Comparison of ENCODE assay signal across 19 cellular contexts in genomic region chr5:113058269-113058668, GRCh38.
A peak's percentile ranks its signal among the peaks of the same experiment; 100 is the strongest.
DNase-seq lines count a peak whose midpoint lies in the region; ATAC-seq, FAIRE-seq and TF ChIP-seq lines count a peak whose summit lies in the region.
"Had no signal": no experiment of that assay in that cellular context is flagged by ENCODE, and none has a peak within 500 bp of the region (broad histone marks: within the 10 kb centered on the region; RNA-seq: fewer than 3 reads in every experiment).

No MANE protein-coding gene starts in this region.

- no peaks in the 10 kb centered on the region; the same call in 1 of the 2 replicates for H3K4me1 ChIP-seq in HEK293 (ENCODE audit: control insufficient read depth, insufficient read depth, low read length)
- peaks cover 31% of the 10 kb centered on the region for H3K4me1 ChIP-seq in keratinocyte (ENCODE audit: control insufficient read depth, extremely low read depth, insufficient read depth, low read length)
- peaks cover 0 to 16% (median 0%) of the 10 kb centered on the region in 6 donors for H3K4me1 ChIP-seq in spleen
- no peaks in the 10 kb centered on the region for H3K4me1 ChIP-seq in kidney (ENCODE audit: control insufficient read depth in 1 of 2, insufficient read depth in 1 of 2, low read depth in 1 of 2, low read length in 2 of 2)
- H3K4me1 ChIP-seq: Peyer's patch had no signal

- intact Hi-C loops in spleen (cut with DNase I; ENCODE audit: low total_unique reads): no loop called here
- intact Hi-C loops in kidney (cut with DNase I): no loop called here

- CTCF ChIA-PET in HEK293 (lab: Yijun Ruan, JAX): interaction anchor here (0.6 to 1.4 kb wide), 2 partner anchors 62 to 105 kb away, joined by 3 read pairs; no protein-coding TSS in a partner anchor

- peaks cover 0 to 45% of the 10 kb centered on the region in 2 experiments; a peak in 2 of 3 replicates for H3K36me3 ChIP-seq in HEK293 (ENCODE audit: control insufficient read depth in 2 of 2, insufficient read depth in 1 of 2, low read length in 2 of 2)
- H3K36me3 ChIP-seq in keratinocyte (ENCODE audit: control insufficient read depth in 2 of 2, extremely low read depth in 1 of 2, insufficient read depth in 2 of 2, low read length in 2 of 2): peaks cover 23 to 36% of the 10 kb centered on the region in 2 experiments
- H3K36me3 ChIP-seq in spleen: peaks cover 0 to 12% (median 0%) of the 10 kb centered on the region in 6 donors
- peaks cover 0 to 5% of the 10 kb centered on the region in 2 donors for H3K36me3 ChIP-seq in kidney (ENCODE audit: control insufficient read depth in 1 of 2, insufficient read depth in 2 of 2, low read length in 2 of 2)
- H3K36me3 ChIP-seq: Peyer's patch had no signal

- DNase-seq in coronary artery (ENCODE audit: low spot score) (peak; percentile 52), keratinocyte (ENCODE audit: low read depth, low spot score) (no peak), spleen (peak; percentile 41), kidney (no peak), GM03348 (ENCODE audit: low spot score) (no peak)
- DNase-seq: ACHN; CD4-positive, alpha-beta memory T cell; DMS79 treated with DMSO at 0.1 percent for 48 hours; Kasumi-1; NCI-H1105 treated with DMSO at 0.1 percent for 48 hours; NCI-H187; NCI-H446; NCI-H748 treated with DMSO at 0.1 percent for 48 hours; Peyer's patch; SIG-M5 had no signal

- peak overlapping the region; percentile 22 for H3K9ac ChIP-seq in keratinocyte (ENCODE audit: control insufficient read depth, extremely low read depth, insufficient read depth, low read length)
- H3K9ac ChIP-seq in kidney (ENCODE audit: low read length in 2 of 2): no peak overlapping the region

- WGBS in spleen, 5 donors: 87 to 92% (median 91%) methylated on average over 5 of the region's 5 CpGs

- ATAC-seq in activated CD4-positive, CD25-positive, alpha-beta regulatory T cell treated with anti-CD3 and anti-CD28 coated beads, Interleukin-2, amount 50 U/mL, for 24 hours: no peak

- H3K9me1 ChIP-seq in keratinocyte (ENCODE audit: control insufficient read depth, extremely low read depth, insufficient read depth, low read length): peaks cover 6% of the 10 kb centered on the region

- no peaks in the 10 kb centered on the region for H3K79me2 ChIP-seq in keratinocyte (ENCODE audit: control insufficient read depth, insufficient read depth, low read length)

- TF ChIP-seq POLR2A in spleen (IDR thresholded peaks at IDR 0.05): no peak

- dilution Hi-C loops in keratinocyte (cut with MboI; ENCODE audit: extremely low pct_ligation_motif_present, low sequenced_read_pairs): no loop called here

- POLR2A ChIA-PET in HEK293 (lab: Yijun Ruan, JAX): no interaction called here

- no peak for TF ChIP-seq CTCF in HEK293 (tag by site-specific recombination; IDR thresholded peaks at IDR 0.05)
- no peak for TF ChIP-seq CTCF in coronary artery (IDR thresholded peaks at IDR 0.05)
- no peak for TF ChIP-seq CTCF in keratinocyte (optimal IDR thresholded peaks at IDR 0.05 in 1 of 3, IDR thresholded peaks at IDR 0.05 in 1 of 3, conservative IDR thresholded peaks at IDR 0.05 in 1 of 3; ENCODE audit: extremely low read depth in 1 of 3, insufficient read depth in 2 of 3, low read length in 3 of 3)
- TF ChIP-seq CTCF in spleen (IDR thresholded peaks at IDR 0.05 in 8 of 11, conservative IDR thresholded peaks at IDR 0.05 in 3 of 11): no peak
- TF ChIP-seq CTCF in kidney (IDR thresholded peaks at IDR 0.05; ENCODE audit: borderline replicate concordance, extremely low read depth, insufficient read depth): no peak

- FAIRE-seq in keratinocyte (lab: Jason Lieb, UNC) (no peak), kidney (lab: Jason Lieb, UNC) (no peak)
- FAIRE-seq: G401.6, GM12892 had no signal

- H4K20me1 ChIP-seq in keratinocyte (ENCODE audit: control insufficient read depth, extremely low read depth, insufficient read depth, low read length): no peaks in the 10 kb centered on the region

- no peak overlapping the region for H3K4me2 ChIP-seq in keratinocyte (ENCODE audit: control insufficient read depth, extremely low read depth, insufficient read depth, low read depth, low read length)

- H3K27ac ChIP-seq in HEK293 (ENCODE audit: extremely low read depth, low read depth, low read length): no peak overlapping the region
- no peak overlapping the region for H3K27ac ChIP-seq in coronary artery
- no peak overlapping the region for H3K27ac ChIP-seq in keratinocyte (ENCODE audit: control insufficient read depth, insufficient read depth, low read length)
- H3K27ac ChIP-seq in spleen: no peak overlapping the region
- H3K27ac ChIP-seq in kidney (ENCODE audit: low read depth in 2 of 2, low read length in 2 of 2): no peak overlapping the region
- H3K27ac ChIP-seq: Peyer's patch had no signal

- H3K9me3 ChIP-seq in HEK293 (ENCODE audit: control insufficient read depth, insufficient read depth, low read depth, low read length) (no peaks in the 10 kb centered on the region), keratinocyte (ENCODE audit: control insufficient read depth, low read depth, low read length) (no peaks in the 10 kb centered on the region), spleen (no peaks in the 10 kb centered on the region), kidney (ENCODE audit: control insufficient read depth in 1 of 2, low read length in 2 of 2) (no peaks in the 10 kb centered on the region)
- H3K9me3 ChIP-seq: Peyer's patch had no signal

- H2AFZ ChIP-seq in keratinocyte (ENCODE audit: control insufficient read depth, low read length): no peak overlapping the region

- H3K4me3 ChIP-seq in HEK293 (ENCODE audit: low read depth, low read length) (no peak overlapping the region), coronary artery (no peak overlapping the region), keratinocyte (ENCODE audit: control insufficient read depth in 2 of 3, extremely low read depth in 1 of 3, insufficient read depth in 2 of 3, low read depth in 1 of 3, low read length in 3 of 3) (no peak overlapping the region), spleen (no peak overlapping the region), kidney (ENCODE audit: low read length in 2 of 2) (no peak overlapping the region)
- H3K4me3 ChIP-seq: Peyer's patch had no signal

- H3K27me3 ChIP-seq in keratinocyte (ENCODE audit: control insufficient read depth, extremely low read depth, insufficient read depth, low read length) (no peaks in the 10 kb centered on the region), spleen (replicated peaks in 1 of 7) (no peaks in the 10 kb centered on the region)
- H3K27me3 ChIP-seq: Peyer's patch had no signal

TF ChIP-seq in HEK293, 187 proteins besides CTCF, POLR2A, EP300 and RAD21 (continues in another document):
- no peak for TF ChIP-seq REPIN1 (tag by site-specific recombination; IDR thresholded peaks at IDR 0.05; ENCODE audit: low read depth)
- no peak for TF ChIP-seq ZNF121 (tag by site-specific recombination; IDR thresholded peaks at IDR 0.05)
- peak; percentile 49 for TF ChIP-seq PRDM10 (tag by site-specific recombination; IDR thresholded peaks at IDR 0.05)

Comparison
In these comparisons a context has a peak if more than half of its experiments do, and no peak if none do; other contexts are left out.
1. DNase-seq: peak in coronary artery (single experiment) and spleen (single experiment); none in keratinocyte (single experiment), kidney (single experiment) and GM03348 (single experiment).